1 cellular context compared by ENCODE assay signal in genomic region chr16:48542020-48542473, GRCh38.
TF ChIP-seq lines count a peak whose summit lies in the region.

No MANE protein-coding gene starts in this region.

TF ChIP-seq in HepG2, 621 proteins besides CTCF, POLR2A, EP300 and RAD21 (continued from another document):
- TF ChIP-seq JUND (CRISPR knock-in tag; IDR thresholded peaks at IDR 0.05) (no peak), ZNF792 (CRISPR knock-in tag; IDR thresholded peaks at IDR 0.05) (no peak), HNF4A (CRISPR knock-in tag; IDR thresholded peaks at IDR 0.05) (peak; percentile 10; the same call in 1 of the 2 replicates), CBX1 (IDR thresholded peaks at IDR 0.05; ENCODE audit: low read depth) (no peak), ZBTB33 (CRISPR knock-in tag; IDR thresholded peaks at IDR 0.05) (peak; percentile 85; the same call in 1 of the 2 replicates), RFX3 (CRISPR knock-in tag; IDR thresholded peaks at IDR 0.05) (no peak), SP2 (CRISPR knock-in tag; IDR thresholded peaks at IDR 0.05) (no peak), ZBTB43 (CRISPR knock-in tag; conservative IDR thresholded peaks at IDR 0.05) (no peak), ZBTB8A (CRISPR knock-in tag; IDR thresholded peaks at IDR 0.05; ENCODE audit: borderline replicate concordance, low read depth) (no peak)
TF ChIP-seq in HepG2: peak in this region for 6.
